Comparison of ENCODE assay signal across 8 cellular contexts in genomic region chr3:115922681-115923347, GRCh38.
DNase-seq lines count a peak whose midpoint lies in the region; ATAC-seq, FAIRE-seq and TF ChIP-seq lines count a peak whose summit lies in the region.

No MANE protein-coding gene starts in this region.

- TF ChIP-seq RAD21 in liver (IDR thresholded peaks at IDR 0.05), result peak in 1 of 2 donors; percentile 22

- peaks cover 0 to 2% (median 0%) of the 10 kb centered on the region in 4 donors for H3K9me3 ChIP-seq in liver (ENCODE audit: control insufficient read depth in 4 of 4, low read length in 3 of 4)

- peak; percentile 86 for TF ChIP-seq CTCF in VCaP (conservative IDR thresholded peaks at IDR 0.05)
- TF ChIP-seq CTCF in liver (IDR thresholded peaks at IDR 0.05; ENCODE audit: low read depth, low read length, missing input control), result peak; percentile 17

- no peak overlapping the region for H3K9ac ChIP-seq in liver (ENCODE audit: low read depth in 1 of 2, low read length in 2 of 2)

- peak; percentile 79 for ATAC-seq in HG03442 (IDR thresholded peaks at IDR 0.05; ENCODE audit: unreplicated experiment)

- no peak overlapping the region for H3K4me3 ChIP-seq in liver (ENCODE audit: low read depth in 1 of 3, low read length in 3 of 3)

- H3K27me3 ChIP-seq in liver (ENCODE audit: control insufficient read depth in 4 of 4, insufficient read depth in 4 of 4, low read length in 3 of 4), result peaks cover 0 to 3% (median 0%) of the 10 kb centered on the region in 4 donors

- H3K4me1 ChIP-seq in liver (ENCODE audit: control insufficient read depth in 4 of 4, insufficient read depth in 4 of 4, low read length in 3 of 4), result no peaks in the 10 kb centered on the region

- 87% methylated on average over 1 of the region's 1 CpG for WGBS in liver

- no peak for DNase-seq in SHP77 treated with DMSO at 0.1 percent for 48 hours (lab: John Stamatoyannopoulos, UW)
- DNase-seq in superior temporal gyrus (ENCODE audit: extremely low spot score), result no peak
- DNase-seq in Ammon's horn (ENCODE audit: low spot score), result no peak
- DNase-seq in NCI-H510A (lab: John Stamatoyannopoulos, UW), result no peak

- no peaks in the 10 kb centered on the region for H3K36me3 ChIP-seq in liver (ENCODE audit: control insufficient read depth in 4 of 4, insufficient read depth in 3 of 4, low read depth in 1 of 4, low read length in 3 of 4)

- H3K27ac ChIP-seq in VCaP (no peak overlapping the region), liver (ENCODE audit: low read depth in 1 of 2, low read length in 2 of 2) (no peak overlapping the region)

- peak; percentile 88 for FAIRE-seq in G401.6 (lab: Jason Lieb, UNC)

TF ChIP-seq in liver, 16 proteins besides CTCF, POLR2A, EP300 and RAD21:
- TF ChIP-seq JUND (IDR thresholded peaks at IDR 0.05) (no peak), EGR1 (IDR thresholded peaks at IDR 0.05; ENCODE audit: low read depth in 2 of 2) (no peak), NR2F2 (IDR thresholded peaks at IDR 0.05) (no peak), TAF1 (conservative IDR thresholded peaks at IDR 0.05) (no peak), YY1 (IDR thresholded peaks at IDR 0.05) (no peak), HNF4A (conservative IDR thresholded peaks at IDR 0.05) (no peak), ATF3 (IDR thresholded peaks at IDR 0.05) (no peak), MAX (IDR thresholded peaks at IDR 0.05) (no peak), FOXA1 (IDR thresholded peaks at IDR 0.05) (no peak), REST (IDR thresholded peaks at IDR 0.05) (no peak), RXRA (IDR thresholded peaks at IDR 0.05) (no peak), SP1 (IDR thresholded peaks at IDR 0.05) (no peak), GABPA (IDR thresholded peaks at IDR 0.05 in 1 of 2, conservative IDR thresholded peaks at IDR 0.05 in 1 of 2) (no peak), HNF4G (IDR thresholded peaks at IDR 0.05) (no peak), FOXA2 (IDR thresholded peaks at IDR 0.05) (no peak)
